27 cellular contexts compared by ENCODE assay signal in the genomic region with DNA sequence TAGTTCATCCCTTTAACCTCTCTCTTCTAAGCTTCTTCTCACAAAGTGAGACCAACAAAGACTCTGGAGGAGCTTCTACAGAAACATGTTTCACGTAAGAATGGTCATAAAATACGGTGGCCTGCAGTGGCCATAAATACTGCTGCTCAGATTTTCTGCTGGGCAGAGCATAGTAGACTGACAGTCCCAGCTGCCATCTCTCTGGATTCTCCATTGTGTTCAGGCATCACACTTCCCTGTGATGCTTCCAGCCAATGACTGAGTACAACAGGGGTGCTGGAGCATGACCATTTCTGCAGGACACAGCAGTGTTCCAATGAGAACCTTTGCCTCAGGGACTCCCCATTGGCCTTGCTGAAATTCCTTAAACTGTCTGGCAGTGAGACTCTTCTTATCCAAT.
"Had no signal": no experiment of that assay in that cellular context is flagged by ENCODE, and none has a peak within 500 bp of the region (broad histone marks: within the 10 kb centered on the region; RNA-seq: fewer than 3 reads in every experiment).

No MANE protein-coding gene starts in this region.

- H3K27me3 Mint-ChIP-seq: memory B cell; naive thymus-derived CD8-positive, alpha-beta T cell; stimulated activated naive CD8-positive, alpha-beta T cell treated with anti-CD3 and anti-CD28 coated beads, Interleukin-15, Interleukin-2, amounts not matched to agents 100 ng/mL and 50 ng/mL, for 24 hours; type B pancreatic cell had no signal

- H3K36me3 ChIP-seq: left ventricle myocardium inferior, pancreas, prostate gland, suprapubic skin, tibial nerve, uterus had no signal

- H3K9me3 Mint-ChIP-seq: type B pancreatic cell had no signal

- H3K4me1 ChIP-seq: left ventricle myocardium inferior, pancreas, prostate gland, suprapubic skin, tibial nerve, uterus had no signal

- H3K4me1 Mint-ChIP-seq: memory B cell; naive thymus-derived CD8-positive, alpha-beta T cell had no signal

- H3K4me3 ChIP-seq: hepatocyte, left ventricle myocardium inferior, lung, mucosa of descending colon, pancreas, prostate gland, skin epidermis, suprapubic skin, tibial nerve, uterus had no signal

- ATAC-seq: mucosa of descending colon; naive thymus-derived CD8-positive, alpha-beta T cell; pancreas; right cardiac atrium; sciatic nerve had no signal

- H2AFZ ChIP-seq: hepatocyte had no signal

- H3K79me2 ChIP-seq: hepatocyte had no signal

- H3K27me3 ChIP-seq: hepatocyte, pancreas, suprapubic skin, tibial nerve, uterus had no signal

- H3K36me3 Mint-ChIP-seq: memory B cell; naive thymus-derived CD8-positive, alpha-beta T cell; type B pancreatic cell had no signal

- DNase-seq: islet precursor cell; left ventricle myocardium inferior; midbrain; mucosa of descending colon; naive thymus-derived CD8-positive, alpha-beta T cell; nephron progenitor cell; nucleus accumbens; pancreas; posterior cingulate gyrus; retina; right cardiac atrium; stimulated activated CD4-positive, alpha-beta T cell treated with anti-CD3 and anti-CD28 coated beads, Interleukin-12 subunit alpha, Interleukin-12 subunit beta, amount 100 ng/mL, for 4 hours; stimulated activated CD4-positive, alpha-beta T cell treated with anti-CD3 and anti-CD28 coated beads, Interleukin-15, amount 100 ng/mL, for 24 hours; stimulated activated CD4-positive, alpha-beta T cell treated with anti-CD3 and anti-CD28 coated beads, Interleukin-2, amount 100 ng/mL, for 24 hours; stimulated activated CD4-positive, alpha-beta T cell treated with anti-CD3 and anti-CD28 coated beads, Interleukin-4, amount 100 ng/mL, for 1 hour; stimulated activated naive CD4-positive, alpha-beta T cell; uterus had no signal

- H3K9me3 ChIP-seq: mucosa of descending colon, pancreas, prostate gland, suprapubic skin, uterus had no signal

- H3K27ac ChIP-seq: hepatocyte, left ventricle myocardium inferior, pancreas, prostate gland, skin epidermis, suprapubic skin, tibial nerve, uterus had no signal

- H3K4me3 Mint-ChIP-seq: memory B cell; naive thymus-derived CD8-positive, alpha-beta T cell; nephron progenitor cell; stimulated activated naive CD8-positive, alpha-beta T cell treated with anti-CD3 and anti-CD28 coated beads, Interleukin-15, Interleukin-2, amounts not matched to agents 100 ng/mL and 50 ng/mL, for 24 hours; type B pancreatic cell had no signal

- H3K27ac Mint-ChIP-seq: memory B cell; naive thymus-derived CD8-positive, alpha-beta T cell; nephron progenitor cell; stimulated activated naive CD8-positive, alpha-beta T cell treated with anti-CD3 and anti-CD28 coated beads, Interleukin-15, Interleukin-2, amounts not matched to agents 100 ng/mL and 50 ng/mL, for 24 hours; type B pancreatic cell had no signal

- H3K4me2 ChIP-seq: hepatocyte had no signal
